ENCODE assay signal across 21 cellular contexts in genomic region chr3:123432832-123433523, GRCh38. TPM values are rescaled to one million over a fixed set of nuclear protein-coding genes. Genes with fewer than 3 reads are reported as not detected.
DNase-seq lines count a peak whose midpoint lies in the region; TF ChIP-seq lines count a peak whose summit lies in the region.
"Had no signal": no experiment of that assay in that cellular context is flagged by ENCODE, and none has a peak within 500 bp of the region (broad histone marks: within the 10 kb centered on the region; RNA-seq: fewer than 3 reads in every experiment).

No MANE protein-coding gene starts in this region.

- TF ChIP-seq CTCF in esophagus squamous epithelium (IDR thresholded peaks at IDR 0.05), result no peak
- no peak for TF ChIP-seq CTCF in osteoblast (IDR thresholded peaks at IDR 0.05; ENCODE audit: extremely low read depth, low read depth, low read length)
- no peak for TF ChIP-seq CTCF in type B pancreatic cell (conservative IDR thresholded peaks at IDR 0.05)
- no peak for TF ChIP-seq CTCF in hepatocyte (IDR thresholded peaks at IDR 0.05; ENCODE audit: poor library complexity)

- no peak overlapping the region for H3K4me3 Mint-ChIP-seq in type B pancreatic cell
- H3K4me3 Mint-ChIP-seq: nephron, T-helper 17 cell had no signal

- H3K9me2 ChIP-seq in hepatocyte (replicated peaks; ENCODE audit: insufficient read depth), result no peaks in the 10 kb centered on the region

- no peaks in the 10 kb centered on the region for H3K9me3 Mint-ChIP-seq in type B pancreatic cell
- H3K9me3 Mint-ChIP-seq: nephron had no signal

- no peaks in the 10 kb centered on the region for H3K9me3 ChIP-seq in esophagus squamous epithelium
- no peaks in the 10 kb centered on the region for H3K9me3 ChIP-seq in osteoblast (ENCODE audit: low read depth, low read length)
- no peaks in the 10 kb centered on the region for H3K9me3 ChIP-seq in hepatocyte (ENCODE audit: low read depth)
- H3K9me3 ChIP-seq: BE2C, Caco-2, psoas muscle, SJSA1, testis had no signal

- H3K36me3 ChIP-seq in esophagus squamous epithelium (no peaks in the 10 kb centered on the region), osteoblast (ENCODE audit: insufficient read depth, low read length) (no peaks in the 10 kb centered on the region), hepatocyte (replicated peaks; ENCODE audit: insufficient read depth, low read depth) (no peaks in the 10 kb centered on the region)
- H3K36me3 ChIP-seq: BE2C, SJSA1 had no signal

- H3K27me3 Mint-ChIP-seq in type B pancreatic cell, result no peaks in the 10 kb centered on the region

- peak overlapping the region; percentile 32 to 86 (median 61) for H3K27ac ChIP-seq in esophagus squamous epithelium
- H3K27ac ChIP-seq in osteoblast (ENCODE audit: low read depth, low read length), result no peak overlapping the region
- no peak overlapping the region for H3K27ac ChIP-seq in hepatocyte
- H3K27ac ChIP-seq: 22Rv1, psoas muscle, SJSA1 had no signal

- 63 to 65% methylated on average over 6 of the region's 6 CpGs for WGBS in esophagus squamous epithelium, 2 donors
- WGBS in hepatocyte (ENCODE audit: low lambda C conversion rate, missing lambda C conversion rate), result 78% methylated on average over 6 of the region's 6 CpGs

- H3K27me3 ChIP-seq in esophagus squamous epithelium, result no peaks in the 10 kb centered on the region
- H3K27me3 ChIP-seq in osteoblast (ENCODE audit: insufficient read depth, low read length), result peaks cover 41% of the 10 kb centered on the region
- H3K27me3 ChIP-seq in hepatocyte, result peaks cover 4% of the 10 kb centered on the region
- H3K27me3 ChIP-seq: testis had no signal

- H3K4me1 ChIP-seq in esophagus squamous epithelium (peaks cover 0 to 13% (median 0%) of the 10 kb centered on the region in 3 donors), osteoblast (ENCODE audit: insufficient read depth, low read length) (no peaks in the 10 kb centered on the region), hepatocyte (ENCODE audit: insufficient read depth) (peaks cover 15% of the 10 kb centered on the region)
- H3K4me1 ChIP-seq: BE2C, Caco-2, psoas muscle, testis had no signal

- H3K36me3 Mint-ChIP-seq in type B pancreatic cell, result no peaks in the 10 kb centered on the region

- H3K27ac Mint-ChIP-seq in type B pancreatic cell, result peak overlapping the region; percentile 50
- H3K27ac Mint-ChIP-seq: T-helper 17 cell had no signal

- DNase-seq in DMS53 (lab: John Stamatoyannopoulos, UW) (peak; percentile 54), DMS53 treated with DMSO at 0.1 percent for 48 hours (lab: John Stamatoyannopoulos, UW; ENCODE audit: unreplicated experiment) (no peak), esophagus squamous epithelium (lab: John Stamatoyannopoulos, UW) (no peak), osteoblast (ENCODE audit: insufficient read length, low spot score, missing footprints) (peak; percentile 60), type B pancreatic cell (ENCODE audit: extremely low spot score, unreplicated experiment) (no peak), hepatocyte (ENCODE audit: low spot score) (no peak)
- DNase-seq in stimulated activated CD4-positive, alpha-beta T cell treated with anti-CD3 and anti-CD28 coated beads, Interleukin-2, amount 100 ng/mL, for 48 hours, result no peak
- no peak for DNase-seq in NK-92 treated with Interleukin-12 subunit alpha and Interleukin-12 subunit beta, amount 100 ng/mL, for 24 hours (lab: John Stamatoyannopoulos, UW)
- DNase-seq: activated CD4-positive, alpha-beta T cell treated with anti-CD3 and anti-CD28 coated beads, Interleukin-2, amount 50 U/mL, for 4 hours; activated gamma-delta T cell; BE2C; Caco-2; HCEC 1CT; NCI-H2171; PC-3; psoas muscle; T-helper 17 cell; testis had no signal

- no peak for TF ChIP-seq POLR2A in esophagus squamous epithelium (IDR thresholded peaks at IDR 0.05)

- H3K79me2 ChIP-seq in osteoblast (ENCODE audit: insufficient read depth, low read length), result no peaks in the 10 kb centered on the region
- H3K79me2 ChIP-seq in hepatocyte, result no peaks in the 10 kb centered on the region

- peaks cover 18% of the 10 kb centered on the region for H3K4me1 Mint-ChIP-seq in type B pancreatic cell (ENCODE audit: unreplicated experiment)
- H3K4me1 Mint-ChIP-seq: T-helper 17 cell had no signal

- intact Hi-C loops in esophagus squamous epithelium (cut with DNase I), result no loop called here

- H3K4me2 ChIP-seq in osteoblast (ENCODE audit: insufficient read depth, low read length) (no peak overlapping the region), hepatocyte (no peak overlapping the region)

- H2AFZ ChIP-seq in osteoblast (ENCODE audit: low read length) (no peak overlapping the region), hepatocyte (no peak overlapping the region)

- no peaks in the 10 kb centered on the region for H4K20me1 ChIP-seq in osteoblast (ENCODE audit: insufficient read depth, low read length)
- no peaks in the 10 kb centered on the region for H4K20me1 ChIP-seq in hepatocyte (ENCODE audit: insufficient read depth, poor library complexity, severe bottlenecking)

- peak overlapping the region in 1 of 4 donors; percentile 6 for H3K4me3 ChIP-seq in esophagus squamous epithelium
- no peak overlapping the region for H3K4me3 ChIP-seq in osteoblast (ENCODE audit: insufficient read depth, low read length)
- H3K4me3 ChIP-seq in hepatocyte, result no peak overlapping the region
- H3K4me3 ChIP-seq: psoas muscle, SJSA1, testis had no signal

RNA-seq across cellular contexts. Expression of gene ADCY5, which starts 15.9 kb away (rescaled TPM):
- 10 to 100 TPM in 1 of 4 donors, 1 to 10 TPM in 2, under 1 TPM in 1; 0.72 to 17.4 (median 5.3) TPM for total RNA-seq in esophagus squamous epithelium
- total RNA-seq in osteoblast, result 0.59 and 0.72 TPM in 2 replicates
- 4.0 and 9.1 TPM in 2 replicates for total RNA-seq in type B pancreatic cell (ENCODE audit: low replicate concordance)
- 3.1 and 5.3 TPM in 2 replicates for total RNA-seq in hepatocyte
- 2.1 and 4.7 TPM in 2 replicates for polyA plus RNA-seq in hepatocyte
- total RNA-seq: PC-3, T-helper 17 cell had no signal

Comparison
In these comparisons a context has a peak if more than half of its experiments do, and no peak if none do; other contexts are left out.
1. DNase-seq: peak in DMS53 (single experiment) and osteoblast (single experiment); none in DMS53 treated with DMSO at 0.1 percent for 48 hours (single experiment), esophagus squamous epithelium (single experiment), type B pancreatic cell (single experiment), stimulated activated CD4-positive, alpha-beta T cell treated with anti-CD3 and anti-CD28 coated beads, Interleukin-2, amount 100 ng/mL, for 48 hours (0 of 2), NK-92 treated with Interleukin-12 subunit alpha and Interleukin-12 subunit beta, amount 100 ng/mL, for 24 hours (single experiment) and hepatocyte (single experiment).
2. H3K27ac ChIP-seq: peak in esophagus squamous epithelium (4 of 4); none in osteoblast (single experiment) and hepatocyte (single experiment).